Comparison of ENCODE assay signal across 1 cellular context in the genomic region with DNA sequence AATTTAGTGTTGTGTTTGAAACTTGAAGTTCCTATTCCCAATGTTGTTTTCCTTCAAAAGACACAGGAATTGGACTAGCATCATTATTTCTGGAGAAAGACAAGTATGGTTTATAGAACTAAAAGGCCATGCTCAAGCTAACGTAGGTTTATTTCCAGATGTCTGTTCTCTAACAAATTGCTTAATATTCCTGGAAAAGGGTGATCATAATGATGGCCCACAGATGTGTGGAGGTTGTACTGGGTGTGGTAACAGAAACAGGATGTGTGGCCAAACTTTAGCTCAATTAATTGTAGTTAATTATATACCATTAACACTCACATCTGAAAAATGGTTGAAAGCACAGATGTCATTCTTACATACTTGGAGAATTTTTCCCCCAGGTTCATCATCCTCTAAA.
TF ChIP-seq lines count a peak whose summit lies in the region.

No MANE protein-coding gene starts in this region.

TF ChIP-seq in HCT116, 20 proteins besides CTCF, POLR2A, EP300 and RAD21 (continued from another document):
- TF ChIP-seq, protein P1, sequence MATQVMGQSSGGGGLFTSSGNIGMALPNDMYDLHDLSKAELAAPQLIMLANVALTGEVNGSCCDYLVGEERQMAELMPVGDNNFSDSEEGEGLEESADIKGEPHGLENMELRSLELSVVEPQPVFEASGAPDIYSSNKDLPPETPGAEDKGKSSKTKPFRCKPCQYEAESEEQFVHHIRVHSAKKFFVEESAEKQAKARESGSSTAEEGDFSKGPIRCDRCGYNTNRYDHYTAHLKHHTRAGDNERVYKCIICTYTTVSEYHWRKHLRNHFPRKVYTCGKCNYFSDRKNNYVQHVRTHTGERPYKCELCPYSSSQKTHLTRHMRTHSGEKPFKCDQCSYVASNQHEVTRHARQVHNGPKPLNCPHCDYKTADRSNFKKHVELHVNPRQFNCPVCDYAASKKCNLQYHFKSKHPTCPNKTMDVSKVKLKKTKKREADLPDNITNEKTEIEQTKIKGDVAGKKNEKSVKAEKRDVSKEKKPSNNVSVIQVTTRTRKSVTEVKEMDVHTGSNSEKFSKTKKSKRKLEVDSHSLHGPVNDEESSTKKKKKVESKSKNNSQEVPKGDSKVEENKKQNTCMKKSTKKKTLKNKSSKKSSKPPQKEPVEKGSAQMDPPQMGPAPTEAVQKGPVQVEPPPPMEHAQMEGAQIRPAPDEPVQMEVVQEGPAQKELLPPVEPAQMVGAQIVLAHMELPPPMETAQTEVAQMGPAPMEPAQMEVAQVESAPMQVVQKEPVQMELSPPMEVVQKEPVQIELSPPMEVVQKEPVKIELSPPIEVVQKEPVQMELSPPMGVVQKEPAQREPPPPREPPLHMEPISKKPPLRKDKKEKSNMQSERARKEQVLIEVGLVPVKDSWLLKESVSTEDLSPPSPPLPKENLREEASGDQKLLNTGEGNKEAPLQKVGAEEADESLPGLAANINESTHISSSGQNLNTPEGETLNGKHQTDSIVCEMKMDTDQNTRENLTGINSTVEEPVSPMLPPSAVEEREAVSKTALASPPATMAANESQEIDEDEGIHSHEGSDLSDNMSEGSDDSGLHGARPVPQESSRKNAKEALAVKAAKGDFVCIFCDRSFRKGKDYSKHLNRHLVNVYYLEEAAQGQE (IDR thresholded peaks at IDR 0.05; ENCODE audit: low read depth): no peak
- TF ChIP-seq SRF (IDR thresholded peaks at IDR 0.05; ENCODE audit: low read depth) (no peak), TCF7L2 (IDR thresholded peaks at IDR 0.05; ENCODE audit: borderline replicate concordance, extremely low read depth, insufficient read depth, insufficient read length) (no peak), ZNF274 (IDR thresholded peaks at IDR 0.05; ENCODE audit: low read depth, low read length) (no peak)
